Comparison of ENCODE assay signal across 8 cellular contexts in the genomic region with DNA sequence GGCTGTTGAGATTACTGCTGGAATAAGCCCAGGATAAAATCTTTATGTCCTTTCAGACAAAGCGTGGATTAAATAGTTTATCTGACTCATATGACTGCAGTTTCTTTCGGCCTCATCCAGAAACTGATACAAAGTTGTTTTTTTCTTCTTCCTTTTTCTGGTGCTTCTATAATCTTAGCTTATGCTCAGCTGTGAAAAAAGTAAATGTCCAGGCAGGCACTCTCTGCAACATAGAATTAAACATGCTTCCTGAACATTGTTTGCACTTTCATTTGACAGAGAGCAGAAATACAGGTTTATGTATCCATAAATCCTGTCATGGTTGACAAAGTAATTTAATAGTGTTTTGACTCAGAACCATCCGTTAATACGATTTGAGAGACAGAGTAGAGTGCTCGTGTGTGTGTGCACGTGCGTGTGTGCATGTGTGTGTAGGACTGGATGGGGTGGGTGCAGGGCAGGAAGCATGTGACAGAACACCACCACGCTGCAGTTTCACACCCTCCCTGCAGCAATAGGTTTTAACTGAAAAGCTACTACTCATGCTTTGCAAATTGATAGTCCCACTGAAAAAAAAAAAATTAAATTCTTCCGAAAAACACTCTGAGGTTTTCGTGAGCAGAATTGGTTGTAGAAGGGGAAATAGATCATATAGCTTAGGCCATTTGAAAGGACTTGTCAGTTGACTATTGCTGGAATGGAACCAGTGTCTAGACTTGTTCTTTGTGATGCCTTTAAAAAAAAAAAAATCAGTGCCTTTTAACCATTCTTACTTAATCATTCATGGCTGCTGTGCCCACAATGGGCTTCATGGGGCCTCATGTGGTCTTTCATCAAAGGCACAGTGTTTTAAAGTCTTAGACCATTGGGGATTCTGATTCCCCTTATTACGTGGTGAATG.
DNase-seq lines count a peak whose midpoint lies in the region; ATAC-seq and TF ChIP-seq lines count a peak whose summit lies in the region.

No MANE protein-coding gene starts in this region.

- peak overlapping the region; percentile 85 for H3K4me3 Mint-ChIP-seq in activated naive CD4-positive, alpha-beta T cell treated with anti-CD3 and anti-CD28 coated beads, Interleukin-2, amount 50 U/mL, for 24 hours

- H3K27ac Mint-ChIP-seq in activated naive CD4-positive, alpha-beta T cell treated with anti-CD3 and anti-CD28 coated beads, Interleukin-2, amount 50 U/mL, for 24 hours = peak overlapping the region; percentile 91

- H3K36me3 Mint-ChIP-seq in activated naive CD4-positive, alpha-beta T cell treated with anti-CD3 and anti-CD28 coated beads, Interleukin-2, amount 50 U/mL, for 24 hours = peaks cover 3% of the 10 kb centered on the region

- H3K9me3 Mint-ChIP-seq in activated naive CD4-positive, alpha-beta T cell treated with anti-CD3 and anti-CD28 coated beads, Interleukin-2, amount 50 U/mL, for 24 hours = no peaks in the 10 kb centered on the region

- peak; percentile 83 for DNase-seq in Ammon's horn (ENCODE audit: low spot score)
- DNase-seq in OCI-M1 (lab: John Stamatoyannopoulos, UW) = peak; percentile 21
- DNase-seq in kidney tubule cell (ENCODE audit: low spot score) = peak; percentile 43
- peak; percentile 20 to 35 for DNase-seq in stimulated activated CD8-positive, alpha-beta memory T cell treated with anti-CD3 and anti-CD28 coated beads, Interleukin-15, amount 100 ng/mL, for 4 hours (ENCODE audit: low read depth in 2 of 2)
- no peak for DNase-seq in AG08396 (ENCODE audit: low spot score)

- peak; percentile 33 for TF ChIP-seq POLR2A in GM19099 (IDR thresholded peaks at IDR 0.05; ENCODE audit: extremely low read depth, insufficient read length, low read depth)

- H3K4me1 Mint-ChIP-seq in activated naive CD4-positive, alpha-beta T cell treated with anti-CD3 and anti-CD28 coated beads, Interleukin-2, amount 50 U/mL, for 24 hours = peaks cover 74% of the 10 kb centered on the region

- ATAC-seq in HG03354 (IDR thresholded peaks at IDR 0.05; ENCODE audit: poor library complexity, severe bottlenecking, unreplicated experiment) = peak; percentile 92

- no peaks in the 10 kb centered on the region for H3K27me3 Mint-ChIP-seq in activated naive CD4-positive, alpha-beta T cell treated with anti-CD3 and anti-CD28 coated beads, Interleukin-2, amount 50 U/mL, for 24 hours
